In genomic region chr20:18288748-18289705, GRCh38 we compare ENCODE assay signal across 8 cellular contexts. TPM values are rescaled to one million over a fixed set of nuclear protein-coding genes. Genes with fewer than 3 reads are reported as not detected.
DNase-seq lines count a peak whose midpoint lies in the region; ATAC-seq and TF ChIP-seq lines count a peak whose summit lies in the region.

No MANE protein-coding gene starts in this region.

- H3K36me3 ChIP-seq in BLaER1 treated with 17β-estradiol and CSF1 and Interleukin-3, amounts not matched to agents 10 nM and 100 nM, result peaks cover 16 to 34% (median 25%) of the 10 kb centered on the region in 11 experiments; a peak in 21 of 22 replicates
- H3K36me3 ChIP-seq in HCT116 (ENCODE audit: control insufficient read depth in 1 of 2, insufficient read depth in 2 of 2, low read length in 2 of 2) (0 out of 4 replicates have a peak, but pooled peaks cover 0 to 9% of the 10 kb centered on the region in 2 experiments), left ventricle myocardium inferior (peaks cover 17% of the 10 kb centered on the region)

- no peak for TF ChIP-seq RAD21 in HCT116 (IDR thresholded peaks at IDR 0.05; ENCODE audit: low read depth)

- no peak for ATAC-seq in HCT116
- ATAC-seq in activated CD8-positive, alpha-beta T cell treated with anti-CD3 and anti-CD28 coated beads for 36 hours, result no peak
- ATAC-seq in HG02759 (IDR thresholded peaks at IDR 0.05; ENCODE audit: unreplicated experiment), result no peak
- ATAC-seq in HG02588 (IDR thresholded peaks at IDR 0.05; ENCODE audit: unreplicated experiment), result no peak

- H3K36me3 Mint-ChIP-seq in activated CD8-positive, alpha-beta T cell treated with anti-CD3 and anti-CD28 coated beads for 36 hours (ENCODE audit: low read depth), result peaks cover 21% of the 10 kb centered on the region

- no peaks in the 10 kb centered on the region for H3K27me3 ChIP-seq in BLaER1 treated with 17β-estradiol and CSF1 and Interleukin-3, amounts not matched to agents 10 nM and 100 nM
- no peaks in the 10 kb centered on the region for H3K27me3 ChIP-seq in HCT116 (ENCODE audit: insufficient read depth, low read length)
- peaks cover 13% of the 10 kb centered on the region for H3K27me3 ChIP-seq in left ventricle myocardium inferior (ENCODE audit: low read depth)

- peak overlapping the region; percentile 96 for H3K4me3 Mint-ChIP-seq in activated CD8-positive, alpha-beta T cell treated with anti-CD3 and anti-CD28 coated beads for 36 hours

- peaks cover 7% of the 10 kb centered on the region for H3K27me3 Mint-ChIP-seq in activated CD8-positive, alpha-beta T cell treated with anti-CD3 and anti-CD28 coated beads for 36 hours

- POLR2A ChIA-PET in HCT116 (lab: Charles Lee), result interaction anchor here (0.7 to 1.4 kb wide), 4 partner anchors 9 to 719 kb away, joined by 3 to 5 read pairs (median 4); partner anchors contain the start of genes DSTN and SEC23B
- POLR2A ChIA-PET in activated CD8-positive, alpha-beta T cell treated with anti-CD3 and anti-CD28 coated beads for 36 hours (lab: Charles Lee), result interaction anchor here (0.5 to 1.5 kb wide), 3 partner anchors 152 to 251 kb away, joined by 3 to 5 read pairs (median 3); partner anchors contain the start of genes DZANK1, KAT14, PET117 and POLR3F

- H3K4me1 Mint-ChIP-seq in activated CD8-positive, alpha-beta T cell treated with anti-CD3 and anti-CD28 coated beads for 36 hours (ENCODE audit: low read depth), result peaks cover 15% of the 10 kb centered on the region

- peak overlapping the region; percentile 85 to 97 (median 90) for H3K9ac ChIP-seq in BLaER1 treated with 17β-estradiol and CSF1 and Interleukin-3, amounts not matched to agents 10 nM and 100 nM
- peak overlapping the region; percentile 68 for H3K9ac ChIP-seq in HCT116 (ENCODE audit: low read length)

- peaks cover 19% of the 10 kb centered on the region for H3K9me3 Mint-ChIP-seq in activated CD8-positive, alpha-beta T cell treated with anti-CD3 and anti-CD28 coated beads for 36 hours

- H2AFZ ChIP-seq in HCT116 (ENCODE audit: low read depth, low read length, poor library complexity, severe bottlenecking), result peak overlapping the region; percentile 49

- CTCF ChIA-PET in HCT116 (lab: Charles Lee), result interaction anchor here (1.1 to 1.3 kb wide), 3 partner anchors 10 to 91 kb away, joined by 3 to 4 read pairs (median 4); no protein-coding TSS in a partner anchor
- CTCF ChIA-PET in activated CD8-positive, alpha-beta T cell treated with anti-CD3 and anti-CD28 coated beads for 36 hours (lab: Charles Lee), result interaction anchor here (1.0 to 1.2 kb wide), 3 partner anchors 11 to 606 kb away, joined by 3 read pairs; no protein-coding TSS in a partner anchor

- peaks cover 14 to 23% (median 18%) of the 10 kb centered on the region in 10 experiments; a peak in 18 of 20 replicates for H3K4me1 ChIP-seq in BLaER1 treated with 17β-estradiol and CSF1 and Interleukin-3, amounts not matched to agents 10 nM and 100 nM
- H3K4me1 ChIP-seq in HCT116 (ENCODE audit: control insufficient read depth in 1 of 2, insufficient read depth in 2 of 2, low read length in 2 of 2) (peaks cover 6 to 19% of the 10 kb centered on the region in 2 experiments; a peak in 3 of 4 replicates), left ventricle myocardium inferior (peaks cover 28% of the 10 kb centered on the region)

- no peak for DNase-seq in HCT116 (ENCODE audit: low read depth, low spot score)
- no peak for DNase-seq in activated CD8-positive, alpha-beta T cell treated with anti-CD3 and anti-CD28 coated beads for 36 hours
- DNase-seq in left ventricle myocardium inferior, result no peak
- no peak for DNase-seq in skeletal muscle cell (ENCODE audit: low read depth)
- DNase-seq in COLO829 (ENCODE audit: low spot score), result no peak

- H3K9me2 ChIP-seq in HCT116 (ENCODE audit: insufficient read depth), result no peaks in the 10 kb centered on the region; the same call in 1 of the 2 replicates

- H3K4me2 ChIP-seq in BLaER1 treated with 17β-estradiol and CSF1 and Interleukin-3, amounts not matched to agents 10 nM and 100 nM, result peak overlapping the region; percentile 86 to 99 (median 95)
- H3K4me2 ChIP-seq in HCT116 (ENCODE audit: low read length), result peak overlapping the region; percentile 88

- H3K27ac ChIP-seq in BLaER1 treated with 17β-estradiol and CSF1 and Interleukin-3, amounts not matched to agents 10 nM and 100 nM, result peak overlapping the region; percentile 87 to 97 (median 90); a peak in 21 of 22 replicates
- H3K27ac ChIP-seq in HCT116 (ENCODE audit: low read depth, low read length) (peak overlapping the region; percentile 88; the same call in 1 of the 2 replicates), left ventricle myocardium inferior (replicated peaks) (peak overlapping the region; percentile 97)

- peaks cover 25 to 33% (median 29%) of the 10 kb centered on the region in 11 experiments for H3K9me3 ChIP-seq in BLaER1 treated with 17β-estradiol and CSF1 and Interleukin-3, amounts not matched to agents 10 nM and 100 nM (replicated peaks in 1 of 11)
- H3K9me3 ChIP-seq in HCT116 (ENCODE audit: control insufficient read depth in 1 of 2, insufficient read depth in 1 of 2, low read depth in 1 of 2, low read length in 2 of 2) (peaks cover 6 to 8% of the 10 kb centered on the region in 2 experiments; a peak in 1 of 4 replicates), left ventricle myocardium inferior (replicated peaks) (peaks cover 22% of the 10 kb centered on the region)

- H3K4me3 ChIP-seq in BLaER1 treated with 17β-estradiol and CSF1 and Interleukin-3, amounts not matched to agents 10 nM and 100 nM, result peak overlapping the region; percentile 81 to 89 (median 83)
- H3K4me3 ChIP-seq in HCT116 (replicated peaks in 1 of 2; ENCODE audit: low read depth in 1 of 2, low read length in 2 of 2) (peak overlapping the region; percentile 84 to 92), left ventricle myocardium inferior (peak overlapping the region; percentile 80), skeletal muscle cell (ENCODE audit: low read depth, low read length) (peak overlapping the region; percentile 91)

- TSS peak; percentile 59 for BruUV-seq in HCT116 (replicated peaks; lab: Mats Ljungman, UMichigan)

- peaks cover 22% of the 10 kb centered on the region; the same call in 1 of the 2 replicates for H3K79me2 ChIP-seq in HCT116 (ENCODE audit: insufficient read depth, low read length)

- RAD21 ChIA-PET in HCT116 (lab: Charles Lee; ENCODE audit: low non-redundant PET in 1 of 2, low total read pairs in 2 of 2, uncharacterized antibody in 2 of 2, unreplicated experiment in 2 of 2), result no interaction called here

- intact Hi-C loops in HCT116 (cut with micrococcal nuclease), result no loop called here
- intact Hi-C loops in activated CD8-positive, alpha-beta T cell treated with anti-CD3 and anti-CD28 coated beads for 36 hours (cut with micrococcal nuclease), result loop anchor here (10.0 kb wide), 1 partner anchor 216 kb away; the partner anchor contains the start of gene SEC23B
- intact Hi-C loops in left ventricle myocardium inferior (cut with micrococcal nuclease), result no loop called here

- no peak for TF ChIP-seq CTCF in HCT116 (IDR thresholded peaks at IDR 0.05 in 2 of 3, conservative IDR thresholded peaks at IDR 0.05 in 1 of 3; ENCODE audit: borderline replicate concordance in 1 of 3, insufficient read depth in 1 of 3, low read depth in 2 of 3, low read length in 2 of 3)
- no peak for TF ChIP-seq CTCF in activated CD8-positive, alpha-beta T cell treated with anti-CD3 and anti-CD28 coated beads for 36 hours (IDR thresholded peaks at IDR 0.05)
- no peak for TF ChIP-seq CTCF in left ventricle myocardium inferior (IDR thresholded peaks at IDR 0.05; ENCODE audit: borderline replicate concordance)

- no peaks in the 10 kb centered on the region for H4K20me1 ChIP-seq in BLaER1 treated with 17β-estradiol and CSF1 and Interleukin-3, amounts not matched to agents 10 nM and 100 nM
- no peaks in the 10 kb centered on the region for H4K20me1 ChIP-seq in HCT116 (ENCODE audit: insufficient read depth)

- TF ChIP-seq POLR2A in HCT116 (IDR thresholded peaks at IDR 0.05; ENCODE audit: borderline replicate concordance, extremely low read depth, insufficient read depth, insufficient read length), result no peak

- H3K27ac Mint-ChIP-seq in activated CD8-positive, alpha-beta T cell treated with anti-CD3 and anti-CD28 coated beads for 36 hours, result peak overlapping the region; percentile 99

TF ChIP-seq in HCT116, 20 proteins besides CTCF, POLR2A, EP300 and RAD21:
- no peak for TF ChIP-seq CBX3 (IDR thresholded peaks at IDR 0.05; ENCODE audit: low read depth)
- TF ChIP-seq EGR1 (IDR thresholded peaks at IDR 0.05; ENCODE audit: low read depth), result peak; percentile 52; the same call in 1 of the 2 replicates

RNA-seq across cellular contexts. Expression of gene ZNF133, which starts 0.7 kb away (rescaled TPM):
- total RNA-seq in HCT116 (2021; ENCODE audit: unreplicated experiment) (9.3 TPM), left ventricle myocardium inferior (7.4 TPM)
- polyA plus RNA-seq in HCT116 (2012), result 9.3 TPM in 2 replicates
- 1 to 10 TPM; 8.0 TPM for total RNA-seq in activated CD8-positive, alpha-beta T cell treated with anti-CD3 and anti-CD28 coated beads for 36 hours
